In genomic region chr13:44236370-44236769, GRCh38 we compare ENCODE assay signal across 11 cellular contexts.
A peak's percentile ranks its signal among the peaks of the same experiment; 100 is the strongest.
DNase-seq lines count a peak whose midpoint lies in the region; ATAC-seq and TF ChIP-seq lines count a peak whose summit lies in the region.
"Had no signal": no experiment of that assay in that cellular context is flagged by ENCODE, and none has a peak within 500 bp of the region (broad histone marks: within the 10 kb centered on the region; RNA-seq: fewer than 3 reads in every experiment).

No MANE protein-coding gene starts in this region.

- H3K27ac ChIP-seq in muscle layer of duodenum (ENCODE audit: low read length) (peak overlapping the region; percentile 67), thymus (ENCODE audit: low read depth) (peak overlapping the region; percentile 55)

- no peaks in the 10 kb centered on the region for H3K36me3 ChIP-seq in adipocyte (ENCODE audit: control insufficient read depth, insufficient read depth, low read length, severe bottlenecking)
- H3K36me3 ChIP-seq in muscle layer of duodenum (ENCODE audit: control insufficient read depth in 1 of 2, insufficient read depth in 2 of 2, low read length in 2 of 2), result no peaks in the 10 kb centered on the region
- H3K36me3 ChIP-seq in thymus (ENCODE audit: control insufficient read depth, insufficient read depth), result no peaks in the 10 kb centered on the region

- H3K4me1 ChIP-seq in adipocyte (ENCODE audit: control insufficient read depth, insufficient read depth, low read length), result peaks cover 46% of the 10 kb centered on the region
- H3K4me1 ChIP-seq in muscle layer of duodenum (ENCODE audit: control insufficient read depth in 1 of 2, insufficient read depth in 2 of 2, low read length in 2 of 2), result peaks cover 0 to 16% of the 10 kb centered on the region in 2 donors
- H3K4me1 ChIP-seq in thymus (ENCODE audit: control insufficient read depth, insufficient read depth, low read length), result peaks cover 14% of the 10 kb centered on the region

- no peaks in the 10 kb centered on the region for H3K27me3 ChIP-seq in adipocyte (replicated peaks; ENCODE audit: control insufficient read depth, insufficient read depth, low read length)
- no peaks in the 10 kb centered on the region for H3K27me3 ChIP-seq in muscle layer of duodenum (ENCODE audit: low read depth, low read length)
- H3K27me3 ChIP-seq in thymus (ENCODE audit: control insufficient read depth, insufficient read depth), result no peaks in the 10 kb centered on the region

- H3K4me3 ChIP-seq in adipocyte (ENCODE audit: low read length) (peak overlapping the region; percentile 58), fibroblast of mammary gland (ENCODE audit: control insufficient read depth, low read depth, low read length) (no peak overlapping the region), muscle layer of duodenum (ENCODE audit: low read depth in 1 of 2, low read length in 2 of 2) (no peak overlapping the region), thymus (ENCODE audit: low read length) (no peak overlapping the region)

- H3K9ac ChIP-seq in adipocyte (ENCODE audit: low read length), result peak overlapping the region; percentile 55

- DNase-seq in adipocyte (ENCODE audit: low read depth) (peak; percentile 74), fibroblast of mammary gland (ENCODE audit: low read depth) (peak; percentile 84), NCI-H1092 treated with DMSO at 0.1 percent for 48 hours (lab: John Stamatoyannopoulos, UW) (no peak), NCI-H187 (lab: John Stamatoyannopoulos, UW) (no peak)
- DNase-seq in activated CD4-positive, alpha-beta T cell treated with anti-CD3 and anti-CD28 coated beads for 4 hours, result no peak
- DNase-seq: activated CD8-positive, alpha-beta T cell treated with anti-CD3 and anti-CD28 coated beads for 36 hours; NCI-H2107; occipital lobe had no signal

- no peak for ATAC-seq in GM21737 (IDR thresholded peaks at IDR 0.05; ENCODE audit: unreplicated experiment)
- ATAC-seq: activated CD8-positive, alpha-beta T cell treated with anti-CD3 and anti-CD28 coated beads for 36 hours had no signal

- TF ChIP-seq CTCF in fibroblast of mammary gland (conservative IDR thresholded peaks at IDR 0.05; ENCODE audit: control insufficient read depth, insufficient read depth, low read depth, low read length), result no peak

- H3K9me3 ChIP-seq in adipocyte (ENCODE audit: control insufficient read depth, low read length) (no peaks in the 10 kb centered on the region), muscle layer of duodenum (ENCODE audit: control insufficient read depth in 1 of 2, low read length in 2 of 2) (no peaks in the 10 kb centered on the region), thymus (ENCODE audit: control insufficient read depth) (no peaks in the 10 kb centered on the region)

- 98% methylated on average over 1 of the region's 1 CpG for WGBS in thymus

Comparison
In these comparisons a context has a peak if more than half of its experiments do, and no peak if none do; other contexts are left out.
1. DNase-seq: peak in adipocyte (single experiment) and fibroblast of mammary gland (single experiment); none in NCI-H1092 treated with DMSO at 0.1 percent for 48 hours (single experiment), NCI-H187 (0 of 2) and activated CD4-positive, alpha-beta T cell treated with anti-CD3 and anti-CD28 coated beads for 4 hours (0 of 2).